In the genomic region with DNA sequence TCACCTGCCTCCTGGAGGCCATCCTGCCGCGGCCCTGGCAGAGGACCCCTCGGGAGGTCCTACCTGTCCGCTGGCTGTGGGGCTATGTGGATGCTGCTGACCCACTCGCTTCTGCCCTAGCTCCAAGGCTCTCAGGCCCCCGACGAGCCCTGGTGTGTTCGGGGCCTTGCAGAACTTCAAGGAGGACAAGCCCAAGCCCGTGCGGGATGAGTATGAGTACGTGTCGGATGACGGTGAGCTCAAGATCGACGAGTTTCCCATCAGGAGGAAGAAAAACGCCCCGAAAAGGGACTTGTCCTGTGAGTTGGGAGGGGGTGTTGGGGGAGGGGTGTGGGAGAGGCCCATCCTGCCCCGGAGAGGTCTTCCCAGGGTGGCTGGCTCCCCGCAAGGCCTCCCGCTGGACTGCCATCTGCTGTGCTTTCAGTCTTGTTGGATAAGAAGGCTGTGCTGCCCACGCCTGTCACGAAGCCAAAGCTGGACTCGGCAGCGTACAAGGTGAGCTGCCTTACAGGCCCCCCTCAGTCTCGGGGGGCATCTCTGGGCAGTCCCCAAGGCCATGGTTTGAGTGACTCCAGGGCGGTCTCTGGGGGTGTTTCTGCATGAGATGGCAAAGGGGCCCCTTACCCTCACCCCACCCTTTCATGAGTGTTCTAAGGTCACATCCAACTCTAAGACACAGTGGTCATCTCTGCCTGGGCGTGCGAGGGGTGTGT, we compare ENCODE assay signal across 19 cellular contexts.
DNase-seq lines count a peak whose midpoint lies in the region; ATAC-seq, FAIRE-seq and TF ChIP-seq lines count a peak whose summit lies in the region.
"Had no signal": no experiment of that assay in that cellular context is flagged by ENCODE, and none has a peak within 500 bp of the region (broad histone marks: within the 10 kb centered on the region; RNA-seq: fewer than 3 reads in every experiment).

No MANE protein-coding gene starts in this region.

- no peak overlapping the region for H3K4me3 Mint-ChIP-seq in CD14-positive monocyte
- H3K4me3 Mint-ChIP-seq: activated CD4-positive, alpha-beta memory T cell treated with anti-CD3 and anti-CD28 coated beads, Interleukin-2, amount 10 ng/mL, durations not matched to agents 7 days and 5 days; activated T-helper 1 cell treated with anti-CD3 and anti-CD28 coated beads, Interleukin-12 subunit alpha, Interleukin-12 subunit beta, Interleukin-2, Interleukin-4 antibody, amounts not matched to agents 30 ng/mL and 10 ng/mL and 1 ng/mL, durations not matched to agents 14 hours and 24 hours and 36 hours had no signal

- TF ChIP-seq CTCF in CD14-positive monocyte (IDR thresholded peaks at IDR 0.05), result no peak
- peak; percentile 14; the same call in 1 of the 2 replicates for TF ChIP-seq CTCF in WERI-Rb-1 (IDR thresholded peaks at IDR 0.05; ENCODE audit: low read depth, low read length)

- H3K4me3 ChIP-seq in WERI-Rb-1 (ENCODE audit: low read depth, low read length) (peak overlapping the region; percentile 27), right cardiac atrium (ENCODE audit: low read length) (no peak overlapping the region)
- H3K4me3 ChIP-seq: HAP-1, stomach, uterus had no signal

- H3K4me1 Mint-ChIP-seq in CD14-positive monocyte, result no peaks in the 10 kb centered on the region
- H3K4me1 Mint-ChIP-seq: activated CD4-positive, alpha-beta memory T cell treated with anti-CD3 and anti-CD28 coated beads, Interleukin-2, amount 10 ng/mL, durations not matched to agents 7 days and 5 days had no signal

- DNase-seq in CD14-positive monocyte (ENCODE audit: low spot score) (peak; percentile 26), WERI-Rb-1 (peak; percentile 98), right cardiac atrium (peak; percentile 7 to 51 (median 34)), posterior vena cava (ENCODE audit: low spot score) (peak; percentile 73), GM19239 (ENCODE audit: insufficient read length, low spot score) (no peak), medulla oblongata (ENCODE audit: extremely low spot score) (no peak)
- DNase-seq: activated CD4-positive, alpha-beta memory T cell treated with anti-CD3 and anti-CD28 coated beads, Interleukin-2, amount 10 ng/mL, durations not matched to agents 7 days and 5 days; central memory CD4-positive, alpha-beta T cell; COR-L47; midbrain; NCI-H187 treated with DMSO at 0.1 percent for 48 hours; stimulated activated CD4-positive, alpha-beta T cell treated with anti-CD3 and anti-CD28 coated beads, Interleukin-2, amount 100 ng/mL, for 24 hours; stomach had no signal

- ATAC-seq in right cardiac atrium (no peak), GM21576 (IDR thresholded peaks at IDR 0.05; ENCODE audit: unreplicated experiment) (no peak)

- H3K27me3 Mint-ChIP-seq in CD14-positive monocyte (ENCODE audit: low read depth in 3 of 3), result peaks cover 0 to 1% (median under 1%) of the 10 kb centered on the region in 3 donors
- H3K27me3 Mint-ChIP-seq: activated CD4-positive, alpha-beta memory T cell treated with anti-CD3 and anti-CD28 coated beads, Interleukin-2, amount 10 ng/mL, durations not matched to agents 7 days and 5 days had no signal

- peaks cover 0 to 2% (median 0%) of the 10 kb centered on the region in 7 donors for H3K9me3 Mint-ChIP-seq in CD14-positive monocyte
- H3K9me3 Mint-ChIP-seq: activated CD4-positive, alpha-beta memory T cell treated with anti-CD3 and anti-CD28 coated beads, Interleukin-2, amount 10 ng/mL, durations not matched to agents 7 days and 5 days; activated T-helper 1 cell treated with anti-CD3 and anti-CD28 coated beads, Interleukin-12 subunit alpha, Interleukin-12 subunit beta, Interleukin-2, Interleukin-4 antibody, amounts not matched to agents 30 ng/mL and 10 ng/mL and 1 ng/mL, durations not matched to agents 14 hours and 24 hours and 36 hours had no signal

- H3K27me3 ChIP-seq in WERI-Rb-1 (ENCODE audit: insufficient read depth, low read depth, severe bottlenecking) (no peaks in the 10 kb centered on the region), right cardiac atrium (ENCODE audit: control insufficient read depth, insufficient read depth) (no peaks in the 10 kb centered on the region)
- H3K27me3 ChIP-seq: neutrophil, stomach, uterus had no signal

- H3K36me3 Mint-ChIP-seq in CD14-positive monocyte, result peaks cover 25 to 32% of the 10 kb centered on the region in 2 donors

- peak overlapping the region in 2 of 7 donors; percentile 19 to 44 for H3K27ac Mint-ChIP-seq in CD14-positive monocyte
- H3K27ac Mint-ChIP-seq: activated CD4-positive, alpha-beta memory T cell treated with anti-CD3 and anti-CD28 coated beads, Interleukin-2, amount 10 ng/mL, durations not matched to agents 7 days and 5 days; activated T-helper 1 cell treated with anti-CD3 and anti-CD28 coated beads, Interleukin-12 subunit alpha, Interleukin-12 subunit beta, Interleukin-2, Interleukin-4 antibody, amounts not matched to agents 30 ng/mL and 10 ng/mL and 1 ng/mL, durations not matched to agents 14 hours and 24 hours and 36 hours had no signal

- H3K27ac ChIP-seq in WERI-Rb-1 (peak overlapping the region; percentile 93), right cardiac atrium (ENCODE audit: low read length) (no peak overlapping the region)
- H3K27ac ChIP-seq: neutrophil, stomach, uterus had no signal

- H3K4me1 ChIP-seq in right cardiac atrium (ENCODE audit: control insufficient read depth, insufficient read depth, low read length), result no peaks in the 10 kb centered on the region
- H3K4me1 ChIP-seq: HAP-1, stomach, uterus had no signal

- H3K9me3 ChIP-seq in WERI-Rb-1 (ENCODE audit: severe bottlenecking) (no peaks in the 10 kb centered on the region), right cardiac atrium (ENCODE audit: control insufficient read depth, low read length) (no peaks in the 10 kb centered on the region)
- H3K9me3 ChIP-seq: HAP-1, neutrophil, stomach, uterus had no signal

- intact Hi-C loops in CD14-positive monocyte (cut with micrococcal nuclease), result no loop called here
- intact Hi-C loops in right cardiac atrium (cut with DNase I), result no loop called here
- intact Hi-C loops in posterior vena cava (cut with DNase I), result no loop called here

- peaks cover 13% of the 10 kb centered on the region for H3K36me3 ChIP-seq in WERI-Rb-1
- H3K36me3 ChIP-seq: uterus had no signal

- 92% methylated on average over 28 of the region's 28 CpGs for WGBS in right cardiac atrium

- FAIRE-seq in GM19239 (lab: Jason Lieb, UNC), result no peak
- FAIRE-seq: endometrium had no signal

Comparison
In these comparisons a context has a peak if more than half of its experiments do, and no peak if none do; other contexts are left out.
1. DNase-seq: peak in CD14-positive monocyte (single experiment), WERI-Rb-1 (single experiment), right cardiac atrium (3 of 3) and posterior vena cava (single experiment); none in GM19239 (single experiment) and medulla oblongata (single experiment).